Comparison of ENCODE assay signal across 8 cellular contexts in genomic region chr3:50154840-50155490, GRCh38. TPM values are rescaled to one million over a fixed set of nuclear protein-coding genes. Genes with fewer than 3 reads are reported as not detected.
A peak's percentile ranks its signal among the peaks of the same experiment; 100 is the strongest.
DNase-seq lines count a peak whose midpoint lies in the region; ATAC-seq, FAIRE-seq and TF ChIP-seq lines count a peak whose summit lies in the region.

SEMA3F (plus strand) TSS chr3:50155324; CDS start chr3:50159623, 4,299 bp downstream.

- no peak within 1 kb of the TSS for H3K27ac Mint-ChIP-seq in T-helper 17 cell

- no peak for FAIRE-seq in GM12878 (lab: Jason Lieb, UNC)

- SMC1A ChIA-PET in GM12878 (lab: Charles Lee; ENCODE audit: uncharacterized antibody, unreplicated experiment) = no interaction called here

- H3K36me3 ChIP-seq in BLaER1 (peaks cover 12% of the 10 kb centered on the region), GM12878 (ENCODE audit: control insufficient read depth in 2 of 2, insufficient read depth in 2 of 2, low read length in 1 of 2) (no peaks in the 10 kb centered on the region)

- H4K20me1 ChIP-seq in BLaER1 = peaks cover 38% of the 10 kb centered on the region
- H4K20me1 ChIP-seq in GM12878 (ENCODE audit: control insufficient read depth, insufficient read depth) = no peaks in the 10 kb centered on the region

- CTCF ChIA-PET in GM12878 (lab: Yijun Ruan, JAX) = no interaction called here

- H3K4me1 ChIP-seq in BLaER1 (peaks cover 50% of the 10 kb centered on the region), GM12878 (ENCODE audit: control insufficient read depth, insufficient read depth, low read length) (no peaks in the 10 kb centered on the region; the same call in 1 of the 2 replicates)

- H3K4me3 ChIP-seq in BLaER1 = peak within 1 kb of the TSS; percentile 79
- H3K4me3 ChIP-seq in GM12878 = peak within 1 kb of the TSS; percentile 57; the same call in 1 of the 2 replicates
- H3K4me3 ChIP-seq in iPS-11a (ENCODE audit: low read depth, low read length) = peak within 1 kb of the TSS; percentile 75
- peak within 1 kb of the TSS; percentile 48 to 76 (median 65) for H3K4me3 ChIP-seq in skin epidermis

- intact Hi-C loops in GM12878 (cut with micrococcal nuclease; ENCODE audit: unreplicated experiment) = no loop called here

- RAD21 ChIA-PET in GM12878 (lab: Charles Lee; ENCODE audit: unreplicated experiment) = no interaction called here

- no peak for TF ChIP-seq CTCF in GM12878 (IDR thresholded peaks at IDR 0.05 in 2 of 3, conservative IDR thresholded peaks at IDR 0.05 in 1 of 3; ENCODE audit: control insufficient read depth in 2 of 3, extremely low read depth in 1 of 3, insufficient read depth in 1 of 3, low read depth in 3 of 3, low read length in 3 of 3)

- no peak for TF ChIP-seq RAD21 in GM12878 (IDR thresholded peaks at IDR 0.05; ENCODE audit: insufficient read depth, low read depth, low read length)

- H3K4me2 ChIP-seq in BLaER1 (peak within 1 kb of the TSS; percentile 98), GM12878 (ENCODE audit: control insufficient read depth, insufficient read depth) (peak within 1 kb of the TSS; percentile 95)

- in situ Hi-C loops in GM12878 (cut with MboI) = no loop called here

- H3K27me3 Mint-ChIP-seq in T-helper 17 cell = peaks cover 30% of the 10 kb centered on the region

- H3K79me2 ChIP-seq in GM12878 (ENCODE audit: control insufficient read depth, insufficient read depth, low read length) = no peaks in the 10 kb centered on the region

- peak within 1 kb of the TSS; percentile 55 for H2AFZ ChIP-seq in GM12878 (ENCODE audit: control insufficient read depth, low read depth, low read length)

- peak; percentile 70 for ATAC-seq in GM19324 (IDR thresholded peaks at IDR 0.05; ENCODE audit: low FRiP score, unreplicated experiment)
- peak; percentile 95 for ATAC-seq in T-helper 17 cell
- ATAC-seq in GM12878 = peak; percentile 92
- ATAC-seq in GM18870 (IDR thresholded peaks at IDR 0.05; ENCODE audit: unreplicated experiment) = no peak

- BruUV-seq in GM12878 (replicated peaks; lab: Mats Ljungman, UMichigan) = no TSS peak

- TF ChIP-seq POLR2A in GM12878 (IDR thresholded peaks at IDR 0.05; ENCODE audit: low read depth, low read length) = no peak

- H3K36me3 Mint-ChIP-seq in T-helper 17 cell (ENCODE audit: low read depth) = peaks cover 8% of the 10 kb centered on the region

- peaks cover 11% of the 10 kb centered on the region for H3K27me3 ChIP-seq in BLaER1
- H3K27me3 ChIP-seq in GM12878 (replicated peaks in 1 of 2; ENCODE audit: control insufficient read depth in 2 of 2, insufficient read depth in 2 of 2, low read length in 1 of 2) = peaks cover 10 to 14% of the 10 kb centered on the region in 2 experiments

- H3K4me3 Mint-ChIP-seq in T-helper 17 cell = peak within 1 kb of the TSS; percentile 93

- WGBS in GM12878 (ENCODE audit: insufficient coverage, insufficient replicate concordance, low lambda C conversion rate, missing lambda C conversion rate) = under 1% methylated on average over 49 of the region's 98 CpGs

- DNase-seq in HT1080 (ENCODE audit: low read depth) = peak; percentile 32
- DNase-seq in T-helper 17 cell = peak; percentile 55 to 74 (median 72)
- DNase-seq in GM12878 (ENCODE audit: low read depth, low spot score) = no peak

- H3K9ac ChIP-seq in BLaER1 (peak within 1 kb of the TSS; percentile 85), GM12878 (ENCODE audit: control insufficient read depth, insufficient read depth, low read length) (no peak within 1 kb of the TSS)

- H3K27ac ChIP-seq in BLaER1 = peak within 1 kb of the TSS; percentile 86
- no peak within 1 kb of the TSS for H3K27ac ChIP-seq in GM12878 (ENCODE audit: control insufficient read depth, insufficient read depth)
- peak within 1 kb of the TSS; percentile 50 to 90 (median 80) for H3K27ac ChIP-seq in skin epidermis

- peaks cover 23% of the 10 kb centered on the region for H3K4me1 Mint-ChIP-seq in T-helper 17 cell

- TF ChIP-seq EP300 in GM12878 (IDR thresholded peaks at IDR 0.05; ENCODE audit: borderline replicate concordance in 1 of 2, control insufficient read depth in 1 of 2, low read depth in 2 of 2, low read length in 2 of 2) = no peak

- no peaks in the 10 kb centered on the region for H3K9me3 ChIP-seq in BLaER1
- no peaks in the 10 kb centered on the region for H3K9me3 ChIP-seq in T-helper 17 cell (ENCODE audit: control insufficient read depth, low read length, poor library complexity, severe bottlenecking)
- no peaks in the 10 kb centered on the region for H3K9me3 ChIP-seq in GM12878 (replicated peaks; ENCODE audit: control insufficient read depth, insufficient read depth, low read length)

- POLR2A ChIA-PET in GM12878 (lab: Charles Lee) = no interaction called here

TF ChIP-seq in GM12878, 131 proteins besides CTCF, POLR2A, EP300 and RAD21 (continues in another document):
- peak; percentile 87 for TF ChIP-seq HDAC6 (IDR thresholded peaks at IDR 0.05; ENCODE audit: unreplicated experiment)
- TF ChIP-seq GATAD2B (conservative IDR thresholded peaks at IDR 0.05; ENCODE audit: low read depth) = peak; percentile 39; the same call in 1 of the 2 replicates
- peak in 1 of 2 experiments; percentile 26; a peak in 1 of 3 replicates for TF ChIP-seq EGR1 (IDR thresholded peaks at IDR 0.05; ENCODE audit: borderline replicate concordance in 1 of 2, low read depth in 2 of 2, low read length in 2 of 2)
- no peak for TF ChIP-seq CEBPZ (IDR thresholded peaks at IDR 0.05; ENCODE audit: low read depth, low read length)
- peak; percentile 46 for TF ChIP-seq SUZ12 (IDR thresholded peaks at IDR 0.05; ENCODE audit: unreplicated experiment)
- 0 out of 2 replicates have a peak, but pooled peaks have one; percentile 27 for TF ChIP-seq NR2F1 (conservative IDR thresholded peaks at IDR 0.05)
- no peak for TF ChIP-seq BCLAF1 (IDR thresholded peaks at IDR 0.05)

RNA-seq across cellular contexts. Expression of gene SEMA3F, which starts in this region (rescaled TPM):
- total RNA-seq in HT1080 (2014; rRNA removed; shearing (Covaris generic)) = 45.7 and 48.6 TPM in 2 replicates
- 46.2 and 49.6 TPM in 2 replicates for polyA plus RNA-seq in HT1080 (2015; cell fraction: cytosol; rRNA removed)
- polyA plus RNA-seq in HT1080 (2015; cell fraction: nucleus; rRNA removed) = 43.9 and 46.0 TPM in 2 replicates
- total RNA-seq in T-helper 17 cell (under 1 TPM in 1 of 2 donors, not detected in 1; 0.18 TPM), GM12878 (2014; rRNA removed) (0.28 TPM in 1 of 2 replicates, not detected in the other), GM12878 (2014; rRNA removed; fragmentation: Illumina TruSeq; extraction: Trizol) (not detected in 2 replicates), GM12878 (2021) (0.08 and 0.45 TPM in 2 replicates)
- 0.46 TPM in 1 of 2 replicates, not detected in the other for total RNA-seq in GM12878 (2013; cell fraction: nucleolus; rRNA removed)
- polyA plus RNA-seq in GM12878 (2011; ENCODE audit: low read depth) = not detected
- polyA plus RNA-seq in GM12878 (2011; rRNA removed) (0.12 and 0.15 TPM in 2 replicates), GM12878 (2014; fragmentation: Illumina TruSeq; extraction: Trizol) (0.09 TPM in 1 of 2 replicates, not detected in the other), GM12878 (2014; fragmentation: Nextera tagmentation; extraction: Ambion mirVana) (not detected), GM12878 (2014; rRNA removed) (not detected in 2 replicates), GM12878 (2016; fragmentation: Nextera tagmentation; extraction: Ambion mirVana) (not detected)
- polyA plus RNA-seq in GM12878 (2011; cell fraction: cytosol; rRNA removed) = 0.21 and 0.25 TPM in 2 replicates
- polyA plus RNA-seq in GM12878 (2011; cell fraction: nucleus; rRNA removed) = 0.92 and 1.8 TPM in 2 replicates
- 0.41 and 0.69 TPM in 2 replicates for polyA plus RNA-seq in GM12878 (2012)
- polyA minus RNA-seq in GM12878 (2011; rRNA and poly(A)+ RNA removed) = 0.36 and 0.44 TPM in 2 replicates
- polyA minus RNA-seq in GM12878 (2011; cell fraction: cytosol; rRNA and poly(A)+ RNA removed) = 0.40 and 0.52 TPM in 2 replicates
- 0.19 and 0.73 TPM in 2 replicates for polyA minus RNA-seq in GM12878 (2011; cell fraction: nucleus; rRNA and poly(A)+ RNA removed)

Comparison
In these comparisons a context has a peak if more than half of its experiments do, and no peak if none do; other contexts are left out.
1. RNA of gene SEMA3F (total RNA-seq): 45.7 to 48.6 TPM in HT1080; 0.18 TPM in T-helper 17 cell and 0.08 to 0.46 TPM in GM12878; every median in the first group is over 10 times any median in the second.
2. Peak in DNase-seq and ATAC-seq in T-helper 17 cell; RNA of the gene not detected or under 1 TPM.
3. Peak in every context shown above with its lines, with median percentiles within 50 percentile points of each other: H3K4me3 ChIP-seq.